In the genomic region with DNA sequence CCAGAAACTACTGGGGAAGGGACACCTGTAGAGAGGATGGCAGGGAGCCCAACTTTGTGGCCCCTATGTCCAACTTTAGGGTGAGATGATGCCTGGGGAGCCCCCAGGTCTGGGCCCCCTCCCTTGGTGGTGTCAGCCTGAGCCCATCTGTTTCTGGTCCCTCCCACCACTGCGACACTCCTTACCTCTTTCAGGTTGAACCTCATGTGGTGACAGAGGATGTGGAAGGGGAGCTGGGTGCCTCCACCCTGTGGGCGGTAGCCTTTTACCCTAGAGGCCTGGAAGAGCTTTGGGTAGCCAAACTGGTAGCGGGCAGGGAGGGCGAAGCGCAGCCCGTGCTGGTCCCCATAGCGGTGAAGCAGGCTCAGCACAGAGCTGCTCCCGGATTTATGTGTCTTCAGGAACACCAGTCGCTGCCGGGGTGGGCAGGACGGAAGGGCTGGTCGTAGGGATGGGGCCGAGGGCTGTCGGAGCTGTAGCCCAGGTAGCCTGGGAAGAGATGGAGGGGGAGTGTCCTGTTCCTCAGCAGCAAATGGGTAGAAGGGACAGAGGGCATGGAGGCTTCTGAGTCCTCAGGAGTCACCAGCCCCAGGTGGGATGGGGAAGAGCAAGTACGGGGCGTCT, we compare ENCODE assay signal across 1 cellular context.
TF ChIP-seq lines count a peak whose summit lies in the region.

No MANE protein-coding gene starts in this region.

TF ChIP-seq in GM12891, 5 proteins besides CTCF, POLR2A, EP300 and RAD21:
- TF ChIP-seq POLR2AphosphoS5 (IDR thresholded peaks at IDR 0.05; ENCODE audit: low read depth, low read length) (no peak), POU2F2 (IDR thresholded peaks at IDR 0.05; ENCODE audit: low read depth, low read length) (no peak), SPI1 (IDR thresholded peaks at IDR 0.05; ENCODE audit: low read depth, low read length) (no peak), PAX5 (IDR thresholded peaks at IDR 0.05; ENCODE audit: insufficient read depth, low read length, severe bottlenecking) (no peak), TAF1 (IDR thresholded peaks at IDR 0.05; ENCODE audit: low read depth, low read length) (no peak)
